In genomic region chr1:247096958-247097357, GRCh38 we compare ENCODE assay signal across 2 cellular contexts.
TF ChIP-seq lines count a peak whose summit lies in the region.

No MANE protein-coding gene starts in this region.

TF ChIP-seq in GM23338, 12 proteins besides CTCF, POLR2A, EP300 and RAD21 (continued from another document):
- TF ChIP-seq ZNF462 (CRISPR knock-in tag; IDR thresholded peaks at IDR 0.05) (no peak), REST (IDR thresholded peaks at IDR 0.05; ENCODE audit: unreplicated experiment) (no peak)

TF ChIP-seq in H1, 55 proteins besides CTCF, POLR2A, EP300 and RAD21 (continued from another document):
- TF ChIP-seq POLR2AphosphoS5 (IDR thresholded peaks at IDR 0.05; ENCODE audit: low read depth, low read length): peak; percentile 58; the same call in 1 of the 2 replicates
- no peak for TF ChIP-seq ATF3 (IDR thresholded peaks at IDR 0.05; ENCODE audit: insufficient read depth, low read depth, low read length)
- TF ChIP-seq GTF2F1 (IDR thresholded peaks at IDR 0.05; ENCODE audit: borderline replicate concordance, low read depth, low read length): no peak
- no peak for TF ChIP-seq KDM1A (IDR thresholded peaks at IDR 0.05; ENCODE audit: borderline replicate concordance, low read length)
- TF ChIP-seq SP4 (IDR thresholded peaks at IDR 0.05; ENCODE audit: low read length): no peak
- 0 out of 2 replicates have a peak, but pooled peaks have one; percentile 13 for TF ChIP-seq SUZ12 (IDR thresholded peaks at IDR 0.05; ENCODE audit: low read length)
- TF ChIP-seq, protein P1, sequence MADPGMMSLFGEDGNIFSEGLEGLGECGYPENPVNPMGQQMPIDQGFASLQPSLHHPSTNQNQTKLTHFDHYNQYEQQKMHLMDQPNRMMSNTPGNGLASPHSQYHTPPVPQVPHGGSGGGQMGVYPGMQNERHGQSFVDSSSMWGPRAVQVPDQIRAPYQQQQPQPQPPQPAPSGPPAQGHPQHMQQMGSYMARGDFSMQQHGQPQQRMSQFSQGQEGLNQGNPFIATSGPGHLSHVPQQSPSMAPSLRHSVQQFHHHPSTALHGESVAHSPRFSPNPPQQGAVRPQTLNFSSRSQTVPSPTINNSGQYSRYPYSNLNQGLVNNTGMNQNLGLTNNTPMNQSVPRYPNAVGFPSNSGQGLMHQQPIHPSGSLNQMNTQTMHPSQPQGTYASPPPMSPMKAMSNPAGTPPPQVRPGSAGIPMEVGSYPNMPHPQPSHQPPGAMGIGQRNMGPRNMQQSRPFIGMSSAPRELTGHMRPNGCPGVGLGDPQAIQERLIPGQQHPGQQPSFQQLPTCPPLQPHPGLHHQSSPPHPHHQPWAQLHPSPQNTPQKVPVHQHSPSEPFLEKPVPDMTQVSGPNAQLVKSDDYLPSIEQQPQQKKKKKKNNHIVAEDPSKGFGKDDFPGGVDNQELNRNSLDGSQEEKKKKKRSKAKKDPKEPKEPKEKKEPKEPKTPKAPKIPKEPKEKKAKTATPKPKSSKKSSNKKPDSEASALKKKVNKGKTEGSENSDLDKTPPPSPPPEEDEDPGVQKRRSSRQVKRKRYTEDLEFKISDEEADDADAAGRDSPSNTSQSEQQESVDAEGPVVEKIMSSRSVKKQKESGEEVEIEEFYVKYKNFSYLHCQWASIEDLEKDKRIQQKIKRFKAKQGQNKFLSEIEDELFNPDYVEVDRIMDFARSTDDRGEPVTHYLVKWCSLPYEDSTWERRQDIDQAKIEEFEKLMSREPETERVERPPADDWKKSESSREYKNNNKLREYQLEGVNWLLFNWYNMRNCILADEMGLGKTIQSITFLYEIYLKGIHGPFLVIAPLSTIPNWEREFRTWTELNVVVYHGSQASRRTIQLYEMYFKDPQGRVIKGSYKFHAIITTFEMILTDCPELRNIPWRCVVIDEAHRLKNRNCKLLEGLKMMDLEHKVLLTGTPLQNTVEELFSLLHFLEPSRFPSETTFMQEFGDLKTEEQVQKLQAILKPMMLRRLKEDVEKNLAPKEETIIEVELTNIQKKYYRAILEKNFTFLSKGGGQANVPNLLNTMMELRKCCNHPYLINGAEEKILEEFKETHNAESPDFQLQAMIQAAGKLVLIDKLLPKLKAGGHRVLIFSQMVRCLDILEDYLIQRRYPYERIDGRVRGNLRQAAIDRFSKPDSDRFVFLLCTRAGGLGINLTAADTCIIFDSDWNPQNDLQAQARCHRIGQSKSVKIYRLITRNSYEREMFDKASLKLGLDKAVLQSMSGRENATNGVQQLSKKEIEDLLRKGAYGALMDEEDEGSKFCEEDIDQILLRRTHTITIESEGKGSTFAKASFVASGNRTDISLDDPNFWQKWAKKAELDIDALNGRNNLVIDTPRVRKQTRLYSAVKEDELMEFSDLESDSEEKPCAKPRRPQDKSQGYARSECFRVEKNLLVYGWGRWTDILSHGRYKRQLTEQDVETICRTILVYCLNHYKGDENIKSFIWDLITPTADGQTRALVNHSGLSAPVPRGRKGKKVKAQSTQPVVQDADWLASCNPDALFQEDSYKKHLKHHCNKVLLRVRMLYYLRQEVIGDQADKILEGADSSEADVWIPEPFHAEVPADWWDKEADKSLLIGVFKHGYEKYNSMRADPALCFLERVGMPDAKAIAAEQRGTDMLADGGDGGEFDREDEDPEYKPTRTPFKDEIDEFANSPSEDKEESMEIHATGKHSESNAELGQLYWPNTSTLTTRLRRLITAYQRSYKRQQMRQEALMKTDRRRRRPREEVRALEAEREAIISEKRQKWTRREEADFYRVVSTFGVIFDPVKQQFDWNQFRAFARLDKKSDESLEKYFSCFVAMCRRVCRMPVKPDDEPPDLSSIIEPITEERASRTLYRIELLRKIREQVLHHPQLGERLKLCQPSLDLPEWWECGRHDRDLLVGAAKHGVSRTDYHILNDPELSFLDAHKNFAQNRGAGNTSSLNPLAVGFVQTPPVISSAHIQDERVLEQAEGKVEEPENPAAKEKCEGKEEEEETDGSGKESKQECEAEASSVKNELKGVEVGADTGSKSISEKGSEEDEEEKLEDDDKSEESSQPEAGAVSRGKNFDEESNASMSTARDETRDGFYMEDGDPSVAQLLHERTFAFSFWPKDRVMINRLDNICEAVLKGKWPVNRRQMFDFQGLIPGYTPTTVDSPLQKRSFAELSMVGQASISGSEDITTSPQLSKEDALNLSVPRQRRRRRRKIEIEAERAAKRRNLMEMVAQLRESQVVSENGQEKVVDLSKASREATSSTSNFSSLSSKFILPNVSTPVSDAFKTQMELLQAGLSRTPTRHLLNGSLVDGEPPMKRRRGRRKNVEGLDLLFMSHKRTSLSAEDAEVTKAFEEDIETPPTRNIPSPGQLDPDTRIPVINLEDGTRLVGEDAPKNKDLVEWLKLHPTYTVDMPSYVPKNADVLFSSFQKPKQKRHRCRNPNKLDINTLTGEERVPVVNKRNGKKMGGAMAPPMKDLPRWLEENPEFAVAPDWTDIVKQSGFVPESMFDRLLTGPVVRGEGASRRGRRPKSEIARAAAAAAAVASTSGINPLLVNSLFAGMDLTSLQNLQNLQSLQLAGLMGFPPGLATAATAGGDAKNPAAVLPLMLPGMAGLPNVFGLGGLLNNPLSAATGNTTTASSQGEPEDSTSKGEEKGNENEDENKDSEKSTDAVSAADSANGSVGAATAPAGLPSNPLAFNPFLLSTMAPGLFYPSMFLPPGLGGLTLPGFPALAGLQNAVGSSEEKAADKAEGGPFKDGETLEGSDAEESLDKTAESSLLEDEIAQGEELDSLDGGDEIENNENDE (IDR thresholded peaks at IDR 0.05; ENCODE audit: insufficient replicate concordance, low read length): no peak
